In genomic region chr2:130391872-130392670, GRCh38 we compare ENCODE assay signal across 8 cellular contexts. TPM values are rescaled to one million over a fixed set of nuclear protein-coding genes. Genes with fewer than 3 reads are reported as not detected.
DNase-seq lines count a peak whose midpoint lies in the region; ATAC-seq and TF ChIP-seq lines count a peak whose summit lies in the region.

No MANE protein-coding gene starts in this region.

- H3K27me3 ChIP-seq in Caco-2 (replicated peaks; ENCODE audit: control insufficient read depth, insufficient read depth, low read length), result no peaks in the 10 kb centered on the region

- H3K27ac ChIP-seq in substantia nigra (ENCODE audit: low read depth, low read length, poor library complexity, severe bottlenecking), result peak overlapping the region; percentile 79

- no peaks in the 10 kb centered on the region for H3K9me3 Mint-ChIP-seq in Caco-2 (ENCODE audit: unreplicated experiment)
- H3K9me3 Mint-ChIP-seq in brain, result peaks cover 0 to 7% (median 0%) of the 10 kb centered on the region in 5 experiments

- H3K27me3 Mint-ChIP-seq in Caco-2 (ENCODE audit: insufficient read depth, unreplicated experiment) (no peaks in the 10 kb centered on the region), brain (peaks cover 3% of the 10 kb centered on the region)

- ATAC-seq in left lobe of liver (peak; percentile 70), HG03175 (IDR thresholded peaks at IDR 0.05; ENCODE audit: unreplicated experiment) (no peak)

- intact Hi-C loops in Caco-2 (cut with micrococcal nuclease; ENCODE audit: unreplicated experiment), result loop anchor here (1.0 to 5.0 kb wide), 4 partner anchors 20 to 50 kb away; partner anchors contain the start of gene IMP4

- H3K4me3 ChIP-seq in Caco-2 (ENCODE audit: low read depth, low read length), result peak overlapping the region; percentile 91

- H3K27ac Mint-ChIP-seq in Caco-2 (ENCODE audit: unreplicated experiment), result peak overlapping the region; percentile 74
- peak overlapping the region; percentile 88 to 98 (median 92) for H3K27ac Mint-ChIP-seq in brain

- no peaks in the 10 kb centered on the region for H3K9me3 ChIP-seq in Caco-2

- CTCF ChIA-PET in Caco-2 (lab: Charles Lee), result interaction anchor here (1.4 kb wide), 1 partner anchor 36 kb away, joined by 4 read pairs; the partner anchor contains the start of gene PTPN18

- peak in 1 of 2 experiments; percentile 27 for TF ChIP-seq CTCF in Caco-2 (IDR thresholded peaks at IDR 0.05; ENCODE audit: insufficient read depth in 1 of 2, low read depth in 1 of 2, low read length in 1 of 2, severe bottlenecking in 1 of 2, unreplicated experiment in 1 of 2)
- TF ChIP-seq CTCF in brain (conservative IDR thresholded peaks at IDR 0.05), result no peak

- BruUV-seq in Caco-2 (replicated peaks; lab: Mats Ljungman, UMichigan), result TSS peak; percentile 63

- H3K36me3 Mint-ChIP-seq in Caco-2 (ENCODE audit: insufficient read depth, unreplicated experiment), result peaks cover 6% of the 10 kb centered on the region
- H3K36me3 Mint-ChIP-seq in brain, result no peaks in the 10 kb centered on the region

- DNase-seq in Caco-2 (peak in 1 of 2 experiments; percentile 43), NCI-H1417 treated with DMSO at 0.1 percent for 48 hours (lab: John Stamatoyannopoulos, UW) (peak; percentile 7), left lobe of liver (ENCODE audit: low spot score) (peak; percentile 82), substantia nigra (lab: John Stamatoyannopoulos, UW) (peak in 2 of 49 donors; percentile 19 to 37), OCI-M2 (lab: John Stamatoyannopoulos, UW; ENCODE audit: unreplicated experiment) (no peak)
- DNase-seq in stimulated activated CD4-positive, alpha-beta T cell treated with anti-CD3 and anti-CD28 coated beads, Interleukin-4, amount 100 ng/mL, for 4 hours, result no peak

- peak overlapping the region; percentile 72 for H3K4me3 Mint-ChIP-seq in Caco-2 (ENCODE audit: unreplicated experiment)
- H3K4me3 Mint-ChIP-seq in brain, result peak overlapping the region; percentile 86 to 89 (median 88)

- no peaks in the 10 kb centered on the region for H3K36me3 ChIP-seq in Caco-2 (ENCODE audit: control insufficient read depth, insufficient read depth, low read length)

- peaks cover 21% of the 10 kb centered on the region for H3K4me1 ChIP-seq in Caco-2

- POLR2A ChIA-PET in Caco-2 (lab: Charles Lee), result interaction anchor here (0.6 to 1.8 kb wide), 2 partner anchors 14 to 50 kb away, joined by 3 to 4 read pairs; partner anchors contain the start of gene IMP4

- H3K4me1 Mint-ChIP-seq in Caco-2 (ENCODE audit: low read depth, unreplicated experiment) (peaks cover 15% of the 10 kb centered on the region), brain (peaks cover 31% of the 10 kb centered on the region)

RNA-seq across cellular contexts. Expression of gene PTPN18, which starts 36.2 kb away (rescaled TPM):
- total RNA-seq in Caco-2 (2022) (46.5 and 51.0 TPM in 2 replicates), left lobe of liver (45.6 TPM)
- 55.9 TPM for polyA plus RNA-seq in brain (ENCODE audit: insufficient read depth, low read depth, low replicate concordance)

RNA-seq across cellular contexts. Expression of gene IMP4, which starts 49.4 kb away (rescaled TPM):
- total RNA-seq in Caco-2 (2022), result 105 and 120 TPM in 2 replicates
- polyA plus RNA-seq in brain (ENCODE audit: insufficient read depth, low read depth, low replicate concordance), result 63.0 TPM
- 69.5 TPM for total RNA-seq in left lobe of liver

Comparison
In these comparisons a context has a peak if more than half of its experiments do, and no peak if none do; other contexts are left out.
1. DNase-seq: peak in NCI-H1417 treated with DMSO at 0.1 percent for 48 hours (single experiment) and left lobe of liver (single experiment); none in OCI-M2 (single experiment) and stimulated activated CD4-positive, alpha-beta T cell treated with anti-CD3 and anti-CD28 coated beads, Interleukin-4, amount 100 ng/mL, for 4 hours (0 of 2).